1 cellular context compared by ENCODE assay signal in the genomic region with DNA sequence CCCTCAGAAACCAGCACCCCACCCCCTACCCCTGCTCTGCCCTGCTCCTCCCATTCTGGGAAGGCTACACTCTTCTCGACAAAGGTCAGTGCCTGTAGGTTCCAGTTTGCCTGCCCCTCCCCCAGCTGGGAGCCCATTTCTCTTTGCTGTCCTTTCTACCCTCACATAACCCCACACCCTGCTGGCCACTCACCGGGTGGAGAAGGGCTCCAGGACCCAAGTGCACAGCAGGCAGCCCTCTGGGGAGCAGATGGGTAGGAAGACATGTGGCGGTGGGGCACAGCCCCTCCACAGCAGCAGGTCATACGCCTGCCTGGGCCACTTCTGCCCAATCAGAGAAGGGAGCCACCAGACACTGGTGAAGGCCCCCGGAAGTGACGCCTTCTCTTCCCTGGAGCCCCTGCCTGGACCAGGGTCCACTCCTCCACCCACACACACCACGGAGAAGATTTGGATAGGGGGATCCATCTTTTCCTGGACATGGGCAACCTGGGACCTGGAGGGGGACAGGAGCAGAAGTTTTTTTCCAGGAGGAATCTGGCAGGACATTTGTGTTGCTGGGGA.
TF ChIP-seq lines count a peak whose summit lies in the region.

A gene (minus strand): TSS at position 326 of the 564 bp plus-strand sequence. CDS start 1,948 bp downstream, outside the sequence.

TF ChIP-seq in K562, 482 proteins besides CTCF, POLR2A, EP300 and RAD21 (continues in another document):
- TF ChIP-seq, protein P1, sequence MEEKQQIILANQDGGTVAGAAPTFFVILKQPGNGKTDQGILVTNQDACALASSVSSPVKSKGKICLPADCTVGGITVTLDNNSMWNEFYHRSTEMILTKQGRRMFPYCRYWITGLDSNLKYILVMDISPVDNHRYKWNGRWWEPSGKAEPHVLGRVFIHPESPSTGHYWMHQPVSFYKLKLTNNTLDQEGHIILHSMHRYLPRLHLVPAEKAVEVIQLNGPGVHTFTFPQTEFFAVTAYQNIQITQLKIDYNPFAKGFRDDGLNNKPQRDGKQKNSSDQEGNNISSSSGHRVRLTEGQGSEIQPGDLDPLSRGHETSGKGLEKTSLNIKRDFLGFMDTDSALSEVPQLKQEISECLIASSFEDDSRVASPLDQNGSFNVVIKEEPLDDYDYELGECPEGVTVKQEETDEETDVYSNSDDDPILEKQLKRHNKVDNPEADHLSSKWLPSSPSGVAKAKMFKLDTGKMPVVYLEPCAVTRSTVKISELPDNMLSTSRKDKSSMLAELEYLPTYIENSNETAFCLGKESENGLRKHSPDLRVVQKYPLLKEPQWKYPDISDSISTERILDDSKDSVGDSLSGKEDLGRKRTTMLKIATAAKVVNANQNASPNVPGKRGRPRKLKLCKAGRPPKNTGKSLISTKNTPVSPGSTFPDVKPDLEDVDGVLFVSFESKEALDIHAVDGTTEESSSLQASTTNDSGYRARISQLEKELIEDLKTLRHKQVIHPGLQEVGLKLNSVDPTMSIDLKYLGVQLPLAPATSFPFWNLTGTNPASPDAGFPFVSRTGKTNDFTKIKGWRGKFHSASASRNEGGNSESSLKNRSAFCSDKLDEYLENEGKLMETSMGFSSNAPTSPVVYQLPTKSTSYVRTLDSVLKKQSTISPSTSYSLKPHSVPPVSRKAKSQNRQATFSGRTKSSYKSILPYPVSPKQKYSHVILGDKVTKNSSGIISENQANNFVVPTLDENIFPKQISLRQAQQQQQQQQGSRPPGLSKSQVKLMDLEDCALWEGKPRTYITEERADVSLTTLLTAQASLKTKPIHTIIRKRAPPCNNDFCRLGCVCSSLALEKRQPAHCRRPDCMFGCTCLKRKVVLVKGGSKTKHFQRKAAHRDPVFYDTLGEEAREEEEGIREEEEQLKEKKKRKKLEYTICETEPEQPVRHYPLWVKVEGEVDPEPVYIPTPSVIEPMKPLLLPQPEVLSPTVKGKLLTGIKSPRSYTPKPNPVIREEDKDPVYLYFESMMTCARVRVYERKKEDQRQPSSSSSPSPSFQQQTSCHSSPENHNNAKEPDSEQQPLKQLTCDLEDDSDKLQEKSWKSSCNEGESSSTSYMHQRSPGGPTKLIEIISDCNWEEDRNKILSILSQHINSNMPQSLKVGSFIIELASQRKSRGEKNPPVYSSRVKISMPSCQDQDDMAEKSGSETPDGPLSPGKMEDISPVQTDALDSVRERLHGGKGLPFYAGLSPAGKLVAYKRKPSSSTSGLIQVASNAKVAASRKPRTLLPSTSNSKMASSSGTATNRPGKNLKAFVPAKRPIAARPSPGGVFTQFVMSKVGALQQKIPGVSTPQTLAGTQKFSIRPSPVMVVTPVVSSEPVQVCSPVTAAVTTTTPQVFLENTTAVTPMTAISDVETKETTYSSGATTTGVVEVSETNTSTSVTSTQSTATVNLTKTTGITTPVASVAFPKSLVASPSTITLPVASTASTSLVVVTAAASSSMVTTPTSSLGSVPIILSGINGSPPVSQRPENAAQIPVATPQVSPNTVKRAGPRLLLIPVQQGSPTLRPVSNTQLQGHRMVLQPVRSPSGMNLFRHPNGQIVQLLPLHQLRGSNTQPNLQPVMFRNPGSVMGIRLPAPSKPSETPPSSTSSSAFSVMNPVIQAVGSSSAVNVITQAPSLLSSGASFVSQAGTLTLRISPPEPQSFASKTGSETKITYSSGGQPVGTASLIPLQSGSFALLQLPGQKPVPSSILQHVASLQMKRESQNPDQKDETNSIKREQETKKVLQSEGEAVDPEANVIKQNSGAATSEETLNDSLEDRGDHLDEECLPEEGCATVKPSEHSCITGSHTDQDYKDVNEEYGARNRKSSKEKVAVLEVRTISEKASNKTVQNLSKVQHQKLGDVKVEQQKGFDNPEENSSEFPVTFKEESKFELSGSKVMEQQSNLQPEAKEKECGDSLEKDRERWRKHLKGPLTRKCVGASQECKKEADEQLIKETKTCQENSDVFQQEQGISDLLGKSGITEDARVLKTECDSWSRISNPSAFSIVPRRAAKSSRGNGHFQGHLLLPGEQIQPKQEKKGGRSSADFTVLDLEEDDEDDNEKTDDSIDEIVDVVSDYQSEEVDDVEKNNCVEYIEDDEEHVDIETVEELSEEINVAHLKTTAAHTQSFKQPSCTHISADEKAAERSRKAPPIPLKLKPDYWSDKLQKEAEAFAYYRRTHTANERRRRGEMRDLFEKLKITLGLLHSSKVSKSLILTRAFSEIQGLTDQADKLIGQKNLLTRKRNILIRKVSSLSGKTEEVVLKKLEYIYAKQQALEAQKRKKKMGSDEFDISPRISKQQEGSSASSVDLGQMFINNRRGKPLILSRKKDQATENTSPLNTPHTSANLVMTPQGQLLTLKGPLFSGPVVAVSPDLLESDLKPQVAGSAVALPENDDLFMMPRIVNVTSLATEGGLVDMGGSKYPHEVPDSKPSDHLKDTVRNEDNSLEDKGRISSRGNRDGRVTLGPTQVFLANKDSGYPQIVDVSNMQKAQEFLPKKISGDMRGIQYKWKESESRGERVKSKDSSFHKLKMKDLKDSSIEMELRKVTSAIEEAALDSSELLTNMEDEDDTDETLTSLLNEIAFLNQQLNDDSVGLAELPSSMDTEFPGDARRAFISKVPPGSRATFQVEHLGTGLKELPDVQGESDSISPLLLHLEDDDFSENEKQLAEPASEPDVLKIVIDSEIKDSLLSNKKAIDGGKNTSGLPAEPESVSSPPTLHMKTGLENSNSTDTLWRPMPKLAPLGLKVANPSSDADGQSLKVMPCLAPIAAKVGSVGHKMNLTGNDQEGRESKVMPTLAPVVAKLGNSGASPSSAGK (IDR thresholded peaks at IDR 0.05) = no peak
- TF ChIP-seq ZNF12 (CRISPR knock-in tag; IDR thresholded peaks at IDR 0.05) = no peak
- TF ChIP-seq ZNF79 (CRISPR knock-in tag; IDR thresholded peaks at IDR 0.05; ENCODE audit: low read depth) = no peak
- no peak for TF ChIP-seq ZEB2 (IDR thresholded peaks at IDR 0.05)
- TF ChIP-seq RFX7 (CRISPR knock-in tag; IDR thresholded peaks at IDR 0.05) = no peak
- TF ChIP-seq SAFB (IDR thresholded peaks at IDR 0.05; ENCODE audit: borderline replicate concordance, low read depth, low read length) = no peak
- TF ChIP-seq BCL6 (CRISPR knock-in tag; IDR thresholded peaks at IDR 0.05) = no peak
- TF ChIP-seq, protein P2, sequence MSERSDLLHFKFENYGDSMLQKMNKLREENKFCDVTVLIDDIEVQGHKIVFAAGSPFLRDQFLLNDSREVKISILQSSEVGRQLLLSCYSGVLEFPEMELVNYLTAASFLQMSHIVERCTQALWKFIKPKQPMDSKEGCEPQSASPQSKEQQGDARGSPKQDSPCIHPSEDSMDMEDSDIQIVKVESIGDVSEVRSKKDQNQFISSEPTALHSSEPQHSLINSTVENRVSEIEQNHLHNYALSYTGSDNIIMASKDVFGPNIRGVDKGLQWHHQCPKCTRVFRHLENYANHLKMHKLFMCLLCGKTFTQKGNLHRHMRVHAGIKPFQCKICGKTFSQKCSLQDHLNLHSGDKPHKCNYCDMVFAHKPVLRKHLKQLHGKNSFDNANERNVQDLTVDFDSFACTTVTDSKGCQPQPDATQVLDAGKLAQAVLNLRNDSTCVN (CRISPR knock-in tag; IDR thresholded peaks at IDR 0.05) = 0 out of 2 replicates have a peak, but pooled peaks have one; percentile 7
- TF ChIP-seq, protein P3, sequence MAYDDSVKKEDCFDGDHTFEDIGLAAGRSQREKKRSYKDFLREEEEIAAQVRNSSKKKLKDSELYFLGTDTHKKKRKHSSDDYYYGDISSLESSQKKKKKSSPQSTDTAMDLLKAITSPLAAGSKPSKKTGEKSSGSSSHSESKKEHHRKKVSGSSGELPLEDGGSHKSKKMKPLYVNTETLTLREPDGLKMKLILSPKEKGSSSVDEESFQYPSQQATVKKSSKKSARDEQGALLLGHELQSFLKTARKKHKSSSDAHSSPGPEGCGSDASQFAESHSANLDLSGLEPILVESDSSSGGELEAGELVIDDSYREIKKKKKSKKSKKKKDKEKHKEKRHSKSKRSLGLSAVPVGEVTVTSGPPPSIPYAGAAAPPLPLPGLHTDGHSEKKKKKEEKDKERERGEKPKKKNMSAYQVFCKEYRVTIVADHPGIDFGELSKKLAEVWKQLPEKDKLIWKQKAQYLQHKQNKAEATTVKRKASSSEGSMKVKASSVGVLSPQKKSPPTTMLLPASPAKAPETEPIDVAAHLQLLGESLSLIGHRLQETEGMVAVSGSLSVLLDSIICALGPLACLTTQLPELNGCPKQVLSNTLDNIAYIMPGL (CRISPR knock-in tag; IDR thresholded peaks at IDR 0.05) = no peak
- TF ChIP-seq MAFF (IDR thresholded peaks at IDR 0.05; ENCODE audit: low read length) = no peak
- no peak for TF ChIP-seq CBFA2T2 (conservative IDR thresholded peaks at IDR 0.05)
- TF ChIP-seq, protein P4, sequence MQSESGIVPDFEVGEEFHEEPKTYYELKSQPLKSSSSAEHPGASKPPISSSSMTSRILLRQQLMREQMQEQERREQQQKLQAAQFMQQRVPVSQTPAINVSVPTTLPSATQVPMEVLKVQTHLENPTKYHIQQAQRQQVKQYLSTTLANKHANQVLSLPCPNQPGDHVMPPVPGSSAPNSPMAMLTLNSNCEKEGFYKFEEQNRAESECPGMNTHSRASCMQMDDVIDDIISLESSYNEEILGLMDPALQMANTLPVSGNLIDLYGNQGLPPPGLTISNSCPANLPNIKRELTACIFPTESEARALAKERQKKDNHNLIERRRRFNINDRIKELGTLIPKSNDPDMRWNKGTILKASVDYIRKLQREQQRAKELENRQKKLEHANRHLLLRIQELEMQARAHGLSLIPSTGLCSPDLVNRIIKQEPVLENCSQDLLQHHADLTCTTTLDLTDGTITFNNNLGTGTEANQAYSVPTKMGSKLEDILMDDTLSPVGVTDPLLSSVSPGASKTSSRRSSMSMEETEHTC (IDR thresholded peaks at IDR 0.05) = no peak
- no peak for TF ChIP-seq BRCA1 (IDR thresholded peaks at IDR 0.05)
- TF ChIP-seq BRCA1 (CRISPR knock-in tag; IDR thresholded peaks at IDR 0.05) = no peak
- TF ChIP-seq, protein P5, sequence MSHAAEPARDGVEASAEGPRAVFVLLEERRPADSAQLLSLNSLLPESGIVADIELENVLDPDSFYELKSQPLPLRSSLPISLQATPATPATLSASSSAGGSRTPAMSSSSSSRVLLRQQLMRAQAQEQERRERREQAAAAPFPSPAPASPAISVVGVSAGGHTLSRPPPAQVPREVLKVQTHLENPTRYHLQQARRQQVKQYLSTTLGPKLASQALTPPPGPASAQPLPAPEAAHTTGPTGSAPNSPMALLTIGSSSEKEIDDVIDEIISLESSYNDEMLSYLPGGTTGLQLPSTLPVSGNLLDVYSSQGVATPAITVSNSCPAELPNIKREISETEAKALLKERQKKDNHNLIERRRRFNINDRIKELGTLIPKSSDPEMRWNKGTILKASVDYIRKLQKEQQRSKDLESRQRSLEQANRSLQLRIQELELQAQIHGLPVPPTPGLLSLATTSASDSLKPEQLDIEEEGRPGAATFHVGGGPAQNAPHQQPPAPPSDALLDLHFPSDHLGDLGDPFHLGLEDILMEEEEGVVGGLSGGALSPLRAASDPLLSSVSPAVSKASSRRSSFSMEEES (CRISPR knock-in tag; IDR thresholded peaks at IDR 0.05) = no peak
- TF ChIP-seq, protein P6, sequence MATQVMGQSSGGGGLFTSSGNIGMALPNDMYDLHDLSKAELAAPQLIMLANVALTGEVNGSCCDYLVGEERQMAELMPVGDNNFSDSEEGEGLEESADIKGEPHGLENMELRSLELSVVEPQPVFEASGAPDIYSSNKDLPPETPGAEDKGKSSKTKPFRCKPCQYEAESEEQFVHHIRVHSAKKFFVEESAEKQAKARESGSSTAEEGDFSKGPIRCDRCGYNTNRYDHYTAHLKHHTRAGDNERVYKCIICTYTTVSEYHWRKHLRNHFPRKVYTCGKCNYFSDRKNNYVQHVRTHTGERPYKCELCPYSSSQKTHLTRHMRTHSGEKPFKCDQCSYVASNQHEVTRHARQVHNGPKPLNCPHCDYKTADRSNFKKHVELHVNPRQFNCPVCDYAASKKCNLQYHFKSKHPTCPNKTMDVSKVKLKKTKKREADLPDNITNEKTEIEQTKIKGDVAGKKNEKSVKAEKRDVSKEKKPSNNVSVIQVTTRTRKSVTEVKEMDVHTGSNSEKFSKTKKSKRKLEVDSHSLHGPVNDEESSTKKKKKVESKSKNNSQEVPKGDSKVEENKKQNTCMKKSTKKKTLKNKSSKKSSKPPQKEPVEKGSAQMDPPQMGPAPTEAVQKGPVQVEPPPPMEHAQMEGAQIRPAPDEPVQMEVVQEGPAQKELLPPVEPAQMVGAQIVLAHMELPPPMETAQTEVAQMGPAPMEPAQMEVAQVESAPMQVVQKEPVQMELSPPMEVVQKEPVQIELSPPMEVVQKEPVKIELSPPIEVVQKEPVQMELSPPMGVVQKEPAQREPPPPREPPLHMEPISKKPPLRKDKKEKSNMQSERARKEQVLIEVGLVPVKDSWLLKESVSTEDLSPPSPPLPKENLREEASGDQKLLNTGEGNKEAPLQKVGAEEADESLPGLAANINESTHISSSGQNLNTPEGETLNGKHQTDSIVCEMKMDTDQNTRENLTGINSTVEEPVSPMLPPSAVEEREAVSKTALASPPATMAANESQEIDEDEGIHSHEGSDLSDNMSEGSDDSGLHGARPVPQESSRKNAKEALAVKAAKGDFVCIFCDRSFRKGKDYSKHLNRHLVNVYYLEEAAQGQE (CRISPR knock-in tag; IDR thresholded peaks at IDR 0.05; ENCODE audit: low read depth) = no peak
- TF ChIP-seq NFYB (IDR thresholded peaks at IDR 0.05; ENCODE audit: extremely low read depth, insufficient read length) = peak; percentile 27
- TF ChIP-seq, protein P7, sequence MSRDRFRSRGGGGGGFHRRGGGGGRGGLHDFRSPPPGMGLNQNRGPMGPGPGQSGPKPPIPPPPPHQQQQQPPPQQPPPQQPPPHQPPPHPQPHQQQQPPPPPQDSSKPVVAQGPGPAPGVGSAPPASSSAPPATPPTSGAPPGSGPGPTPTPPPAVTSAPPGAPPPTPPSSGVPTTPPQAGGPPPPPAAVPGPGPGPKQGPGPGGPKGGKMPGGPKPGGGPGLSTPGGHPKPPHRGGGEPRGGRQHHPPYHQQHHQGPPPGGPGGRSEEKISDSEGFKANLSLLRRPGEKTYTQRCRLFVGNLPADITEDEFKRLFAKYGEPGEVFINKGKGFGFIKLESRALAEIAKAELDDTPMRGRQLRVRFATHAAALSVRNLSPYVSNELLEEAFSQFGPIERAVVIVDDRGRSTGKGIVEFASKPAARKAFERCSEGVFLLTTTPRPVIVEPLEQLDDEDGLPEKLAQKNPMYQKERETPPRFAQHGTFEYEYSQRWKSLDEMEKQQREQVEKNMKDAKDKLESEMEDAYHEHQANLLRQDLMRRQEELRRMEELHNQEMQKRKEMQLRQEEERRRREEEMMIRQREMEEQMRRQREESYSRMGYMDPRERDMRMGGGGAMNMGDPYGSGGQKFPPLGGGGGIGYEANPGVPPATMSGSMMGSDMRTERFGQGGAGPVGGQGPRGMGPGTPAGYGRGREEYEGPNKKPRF (IDR thresholded peaks at IDR 0.05; ENCODE audit: low read depth, low read length) = no peak
- TF ChIP-seq, protein P8, sequence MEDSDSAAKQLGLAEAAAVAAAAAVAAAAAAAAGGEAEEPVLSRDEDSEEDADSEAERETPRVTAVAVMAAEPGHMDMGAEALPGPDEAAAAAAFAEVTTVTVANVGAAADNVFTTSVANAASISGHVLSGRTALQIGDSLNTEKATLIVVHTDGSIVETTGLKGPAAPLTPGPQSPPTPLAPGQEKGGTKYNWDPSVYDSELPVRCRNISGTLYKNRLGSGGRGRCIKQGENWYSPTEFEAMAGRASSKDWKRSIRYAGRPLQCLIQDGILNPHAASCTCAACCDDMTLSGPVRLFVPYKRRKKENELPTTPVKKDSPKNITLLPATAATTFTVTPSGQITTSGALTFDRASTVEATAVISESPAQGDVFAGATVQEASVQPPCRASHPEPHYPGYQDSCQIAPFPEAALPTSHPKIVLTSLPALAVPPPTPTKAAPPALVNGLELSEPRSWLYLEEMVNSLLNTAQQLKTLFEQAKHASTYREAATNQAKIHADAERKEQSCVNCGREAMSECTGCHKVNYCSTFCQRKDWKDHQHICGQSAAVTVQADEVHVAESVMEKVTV (CRISPR knock-in tag; IDR thresholded peaks at IDR 0.05) = no peak
- 0 out of 2 replicates have a peak, but pooled peaks have one; percentile 22 for TF ChIP-seq JUND (IDR thresholded peaks at IDR 0.05; ENCODE audit: borderline replicate concordance, low read depth, low read length)
- TF ChIP-seq JUND (tag; IDR thresholded peaks at IDR 0.05; ENCODE audit: borderline replicate concordance, low read depth, low read length) = no peak
- TF ChIP-seq ZZZ3 (IDR thresholded peaks at IDR 0.05) = no peak
- TF ChIP-seq RUNX1 (IDR thresholded peaks at IDR 0.05; ENCODE audit: low read depth) = no peak
- TF ChIP-seq ZBTB7A (IDR thresholded peaks at IDR 0.05; ENCODE audit: borderline replicate concordance, control insufficient read depth, low read depth, low read length) = peak; percentile 43; the same call in 1 of the 2 replicates
